In genomic region chr15:59448871-59449270, GRCh38 we compare ENCODE assay signal across 39 cellular contexts. TPM values are rescaled to one million over a fixed set of nuclear protein-coding genes. Genes with fewer than 3 reads are reported as not detected.
"Had no signal": no experiment of that assay in that cellular context is flagged by ENCODE, and none has a peak within 500 bp of the region (broad histone marks: within the 10 kb centered on the region; RNA-seq: fewer than 3 reads in every experiment).

No MANE protein-coding gene starts in this region.

- H3K9me3 ChIP-seq: adrenal gland, ascending aorta, body of pancreas, breast epithelium had no signal

- H3K27me3 ChIP-seq: adrenal gland, ascending aorta, body of pancreas, brain microvascular endothelial cell, breast epithelium, cardiac muscle cell had no signal

- H3K27me3 Mint-ChIP-seq: activated naive CD4-positive, alpha-beta T cell treated with anti-CD3 and anti-CD28 coated beads, Interleukin-2, amount 50 U/mL, for 24 hours; activated naive CD8-positive, alpha-beta T cell treated with anti-CD3 and anti-CD28 coated beads for 36 hours; activated naive CD8-positive, alpha-beta T cell treated with anti-CD3 and anti-CD28 coated beads, Interleukin-2, amount 50 U/mL, for 24 hours; activated T-cell treated with anti-CD3 and anti-CD28 coated beads, Interleukin-2, amount 50 U/mL, for 24 hours; activated T-helper 17 cell treated with anti-CD3 and anti-CD28 coated beads, Interleukin-2, amount 50 U/mL, for 72 hours; brain had no signal

- H3K36me3 Mint-ChIP-seq: activated naive CD4-positive, alpha-beta T cell treated with anti-CD3 and anti-CD28 coated beads, Interleukin-2, amount 10 ng/mL, durations not matched to agents 7 days and 5 days; activated naive CD4-positive, alpha-beta T cell treated with anti-CD3 and anti-CD28 coated beads, Interleukin-2, amount 50 U/mL, for 24 hours; activated naive CD4-positive, alpha-beta T cell treated with anti-CD3 and anti-CD28 coated beads, Interleukin-2, amount 50 U/mL, for 72 hours; activated naive CD8-positive, alpha-beta T cell; activated naive CD8-positive, alpha-beta T cell treated with anti-CD3 and anti-CD28 coated beads for 36 hours; brain had no signal

- H3K4me1 ChIP-seq: adrenal gland, body of pancreas, breast epithelium had no signal

- H3K36me3 ChIP-seq: adrenal gland, ascending aorta, brain microvascular endothelial cell, breast epithelium, cardiac muscle cell had no signal

- H3K4me3 ChIP-seq: adrenal gland, ascending aorta, body of pancreas, breast epithelium, cardiac muscle cell had no signal

- H3K27ac Mint-ChIP-seq: activated naive CD4-positive, alpha-beta T cell treated with anti-CD3 and anti-CD28 coated beads for 36 hours; activated naive CD4-positive, alpha-beta T cell treated with anti-CD3 and anti-CD28 coated beads, Interleukin-2, amount 10 ng/mL, durations not matched to agents 7 days and 5 days; activated naive CD4-positive, alpha-beta T cell treated with anti-CD3 and anti-CD28 coated beads, Interleukin-2, amount 50 U/mL, for 24 hours; activated naive CD4-positive, alpha-beta T cell treated with anti-CD3 and anti-CD28 coated beads, Interleukin-2, amount 50 U/mL, for 72 hours; activated naive CD8-positive, alpha-beta T cell; activated naive CD8-positive, alpha-beta T cell treated with anti-CD3 and anti-CD28 coated beads for 36 hours; activated naive CD8-positive, alpha-beta T cell treated with anti-CD3 and anti-CD28 coated beads, Interleukin-2, amount 50 U/mL, for 24 hours; activated T-cell treated with anti-CD3 and anti-CD28 coated beads, Interleukin-2, amount 50 U/mL, for 24 hours; activated T-cell treated with anti-CD3 and anti-CD28 coated beads, Interleukin-2, amount 50 U/mL, for 72 hours; activated T-helper 1 cell treated with anti-CD3 and anti-CD28 coated beads, Interleukin-12 subunit alpha, Interleukin-12 subunit beta, Interleukin-2, Interleukin-4 antibody, amounts not matched to agents 30 ng/mL and 10 ng/mL and 1 ng/mL, durations not matched to agents 14 hours and 24 hours and 36 hours; activated T-helper 17 cell treated with anti-CD3 and anti-CD28 coated beads, Interleukin-2, amount 50 U/mL, for 72 hours; activated T-helper 2 cell treated with anti-CD3 and anti-CD28 coated beads, Interferon-gamma antibody, Interleukin-2, Interleukin-4, amounts not matched to agents 10 μg/mL and 5 μg/mL and 100 μg/mL, durations not matched to agents 14 hours and 24 hours and 36 hours; brain had no signal

- H3K9me3 Mint-ChIP-seq: activated naive CD4-positive, alpha-beta T cell treated with anti-CD3 and anti-CD28 coated beads for 36 hours; activated naive CD4-positive, alpha-beta T cell treated with anti-CD3 and anti-CD28 coated beads, Interleukin-2, amount 10 ng/mL, durations not matched to agents 7 days and 5 days; activated naive CD4-positive, alpha-beta T cell treated with anti-CD3 and anti-CD28 coated beads, Interleukin-2, amount 50 U/mL, for 24 hours; activated naive CD4-positive, alpha-beta T cell treated with anti-CD3 and anti-CD28 coated beads, Interleukin-2, amount 50 U/mL, for 72 hours; activated naive CD8-positive, alpha-beta T cell treated with anti-CD3 and anti-CD28 coated beads for 36 hours; activated naive CD8-positive, alpha-beta T cell treated with anti-CD3 and anti-CD28 coated beads, Interleukin-2, amount 10 ng/mL, durations not matched to agents 7 days and 5 days; activated naive CD8-positive, alpha-beta T cell treated with anti-CD3 and anti-CD28 coated beads, Interleukin-2, amount 50 U/mL, for 24 hours; activated T-cell treated with anti-CD3 and anti-CD28 coated beads, Interleukin-2, amount 50 U/mL, for 24 hours; activated T-cell treated with anti-CD3 and anti-CD28 coated beads, Interleukin-2, amount 50 U/mL, for 4 hours; activated T-cell treated with anti-CD3 and anti-CD28 coated beads, Interleukin-2, amount 50 U/mL, for 72 hours; activated T-helper 1 cell treated with anti-CD3 and anti-CD28 coated beads, Interleukin-12 subunit alpha, Interleukin-12 subunit beta, Interleukin-2, Interleukin-4 antibody, amounts not matched to agents 30 ng/mL and 10 ng/mL and 1 ng/mL, durations not matched to agents 14 hours and 24 hours and 36 hours; activated T-helper 17 cell treated with anti-CD3 and anti-CD28 coated beads, Interleukin-2, amount 50 U/mL, for 72 hours; activated T-helper 2 cell treated with anti-CD3 and anti-CD28 coated beads, Interferon-gamma antibody, Interleukin-2, Interleukin-4, amounts not matched to agents 10 μg/mL and 5 μg/mL and 100 μg/mL, durations not matched to agents 14 hours and 24 hours and 36 hours; brain; central memory CD8-positive, alpha-beta T cell had no signal

- FAIRE-seq: astrocyte, bronchial epithelial cell had no signal

- ATAC-seq: activated naive CD4-positive, alpha-beta T cell treated with anti-CD3 and anti-CD28 coated beads, Interleukin-2, amount 50 U/mL, for 72 hours; activated naive CD8-positive, alpha-beta T cell treated with anti-CD3 and anti-CD28 coated beads, Interleukin-2, amount 50 U/mL, for 24 hours; activated T-cell treated with anti-CD3 and anti-CD28 coated beads, Interleukin-2, amount 50 U/mL, for 4 hours; activated T-cell treated with anti-CD3 and anti-CD28 coated beads, Interleukin-2, amount 50 U/mL, for 72 hours; activated T-helper 17 cell treated with anti-CD3 and anti-CD28 coated beads, Interleukin-2, amount 50 U/mL, for 72 hours; body of pancreas had no signal

- H3K27ac ChIP-seq: adrenal gland, ascending aorta, body of pancreas, brain microvascular endothelial cell, breast epithelium, cardiac muscle cell had no signal

- H3K4me1 Mint-ChIP-seq: activated naive CD4-positive, alpha-beta T cell treated with anti-CD3 and anti-CD28 coated beads, Interleukin-2, amount 50 U/mL, for 24 hours; activated naive CD8-positive, alpha-beta T cell treated with anti-CD3 and anti-CD28 coated beads for 36 hours; activated naive CD8-positive, alpha-beta T cell treated with anti-CD3 and anti-CD28 coated beads, Interleukin-2, amount 50 U/mL, for 24 hours; activated T-helper 17 cell treated with anti-CD3 and anti-CD28 coated beads, Interleukin-2, amount 50 U/mL, for 72 hours had no signal

- H3K4me3 Mint-ChIP-seq: activated naive CD4-positive, alpha-beta T cell treated with anti-CD3 and anti-CD28 coated beads for 36 hours; activated naive CD4-positive, alpha-beta T cell treated with anti-CD3 and anti-CD28 coated beads, Interleukin-2, amount 10 ng/mL, durations not matched to agents 7 days and 5 days; activated naive CD4-positive, alpha-beta T cell treated with anti-CD3 and anti-CD28 coated beads, Interleukin-2, amount 50 U/mL, for 24 hours; activated naive CD8-positive, alpha-beta T cell; activated naive CD8-positive, alpha-beta T cell treated with anti-CD3 and anti-CD28 coated beads for 36 hours; activated naive CD8-positive, alpha-beta T cell treated with anti-CD3 and anti-CD28 coated beads, Interleukin-2, amount 50 U/mL, for 24 hours; activated T-cell treated with anti-CD3 and anti-CD28 coated beads, Interleukin-2, amount 50 U/mL, for 24 hours; activated T-cell treated with anti-CD3 and anti-CD28 coated beads, Interleukin-2, amount 50 U/mL, for 4 hours; activated T-cell treated with anti-CD3 and anti-CD28 coated beads, Interleukin-2, amount 50 U/mL, for 72 hours; activated T-helper 1 cell treated with anti-CD3 and anti-CD28 coated beads, Interleukin-12 subunit alpha, Interleukin-12 subunit beta, Interleukin-2, Interleukin-4 antibody, amounts not matched to agents 30 ng/mL and 10 ng/mL and 1 ng/mL, durations not matched to agents 14 hours and 24 hours and 36 hours; activated T-helper 17 cell treated with anti-CD3 and anti-CD28 coated beads, Interleukin-2, amount 50 U/mL, for 72 hours; brain; central memory CD8-positive, alpha-beta T cell had no signal

- DNase-seq: activated effector memory CD4-positive, alpha-beta T cell treated with anti-CD3 and anti-CD28 coated beads, Interleukin-2, amount 50 U/mL, for 16 hours; activated effector memory CD4-positive, alpha-beta T cell treated with Interleukin-2 at 50 U/mL for 16 hours; activated gamma-delta T cell; activated gamma-delta T cell treated with Interleukin-2 at 50 U/mL for 16 hours; activated naive CD4-positive, alpha-beta T cell; activated naive CD4-positive, alpha-beta T cell treated with anti-CD3 and anti-CD28 coated beads for 36 hours; activated naive CD4-positive, alpha-beta T cell treated with anti-CD3 and anti-CD28 coated beads, Interleukin-2, amount 10 ng/mL, durations not matched to agents 7 days and 5 days; activated naive CD4-positive, alpha-beta T cell treated with anti-CD3 and anti-CD28 coated beads, Interleukin-2, amount 50 U/mL, for 16 hours; activated naive CD4-positive, alpha-beta T cell treated with Interleukin-2 at 50 U/mL for 16 hours; activated naive CD8-positive, alpha-beta T cell treated with anti-CD3 and anti-CD28 coated beads for 36 hours; activated naive CD8-positive, alpha-beta T cell treated with anti-CD3 and anti-CD28 coated beads, Interleukin-2, amount 10 ng/mL, durations not matched to agents 7 days and 5 days; activated naive CD8-positive, alpha-beta T cell treated with anti-CD3 and anti-CD28 coated beads, Interleukin-2, amount 50 U/mL, for 24 hours; activated T-cell treated with anti-CD3 and anti-CD28 coated beads, Interleukin-2, amount 50 U/mL, for 24 hours; activated T-cell treated with anti-CD3 and anti-CD28 coated beads, Interleukin-2, amount 50 U/mL, for 4 hours; activated T-cell treated with anti-CD3 and anti-CD28 coated beads, Interleukin-2, amount 50 U/mL, for 48 hours; activated T-cell treated with anti-CD3 and anti-CD28 coated beads, Interleukin-2, amount 50 U/mL, for 72 hours; adrenal gland; amniotic stem cell; amygdala; anterior cingulate cortex; aorta; body of pancreas; brain microvascular endothelial cell; caudate nucleus; central memory CD4-positive, alpha-beta T cell; cerebellar nuclear complex had no signal

RNA-seq across cellular contexts. Expression of gene FAM81A, which starts 10.9 kb away (rescaled TPM):
- total RNA-seq: activated T-helper 17 cell treated with anti-CD3 and anti-CD28 coated beads, Interleukin-2, amount 50 U/mL, for 72 hours; ascending aorta had no signal
